In genomic region chr4:110516106-110516922, GRCh38 we compare ENCODE assay signal across 9 cellular contexts. TPM values are rescaled to one million over a fixed set of nuclear protein-coding genes. Genes with fewer than 3 reads are reported as not detected.
DNase-seq lines count a peak whose midpoint lies in the region; ATAC-seq, FAIRE-seq and TF ChIP-seq lines count a peak whose summit lies in the region.
"Had no signal": no experiment of that assay in that cellular context is flagged by ENCODE, and none has a peak within 500 bp of the region (broad histone marks: within the 10 kb centered on the region; RNA-seq: fewer than 3 reads in every experiment).

No MANE protein-coding gene starts in this region.

- no peaks in the 10 kb centered on the region for H3K9me3 ChIP-seq in BLaER1 treated with 17β-estradiol and CSF1 and Interleukin-3, amounts not matched to agents 10 nM and 100 nM (replicated peaks in 1 of 11)

- H4K20me1 ChIP-seq in BLaER1 treated with 17β-estradiol and CSF1 and Interleukin-3, amounts not matched to agents 10 nM and 100 nM, result no peaks in the 10 kb centered on the region

- peaks cover 5 to 17% (median 14%) of the 10 kb centered on the region in 4 donors for H3K4me1 Mint-ChIP-seq in naive thymus-derived CD8-positive, alpha-beta T cell
- H3K4me1 Mint-ChIP-seq in stimulated activated memory B cell treated with anti-CD40 and anti-IgM and Interleukin-4, amounts not matched to agents 10 μg/mL and 1 μg/mL and 100 μg/mL, for 72 hours, result peaks cover 12% of the 10 kb centered on the region

- H3K27me3 ChIP-seq in BLaER1 treated with 17β-estradiol and CSF1 and Interleukin-3, amounts not matched to agents 10 nM and 100 nM, result no peaks in the 10 kb centered on the region

- H3K27ac Mint-ChIP-seq in naive thymus-derived CD8-positive, alpha-beta T cell, result peak overlapping the region in 8 of 10 donors; percentile 4 to 88 (median 70)
- peak overlapping the region; percentile 34 for H3K27ac Mint-ChIP-seq in stimulated activated memory B cell treated with anti-CD40 and anti-IgM and Interleukin-4, amounts not matched to agents 10 μg/mL and 1 μg/mL and 100 μg/mL, for 72 hours

- POLR2A ChIA-PET in naive thymus-derived CD8-positive, alpha-beta T cell (lab: Charles Lee), result no interaction called here

- no peaks in the 10 kb centered on the region for H3K36me3 ChIP-seq in BLaER1 treated with 17β-estradiol and CSF1 and Interleukin-3, amounts not matched to agents 10 nM and 100 nM

- peak overlapping the region in 3 of 11 experiments; percentile 19 to 35 (median 24); a peak in 5 of 22 replicates for H3K27ac ChIP-seq in BLaER1 treated with 17β-estradiol and CSF1 and Interleukin-3, amounts not matched to agents 10 nM and 100 nM

- H3K9me3 Mint-ChIP-seq in naive thymus-derived CD8-positive, alpha-beta T cell, result no peaks in the 10 kb centered on the region
- H3K9me3 Mint-ChIP-seq in stimulated activated memory B cell treated with anti-CD40 and anti-IgM and Interleukin-4, amounts not matched to agents 10 μg/mL and 1 μg/mL and 100 μg/mL, for 72 hours, result no peaks in the 10 kb centered on the region

- H3K36me3 Mint-ChIP-seq in naive thymus-derived CD8-positive, alpha-beta T cell, result no peaks in the 10 kb centered on the region
- H3K36me3 Mint-ChIP-seq in stimulated activated memory B cell treated with anti-CD40 and anti-IgM and Interleukin-4, amounts not matched to agents 10 μg/mL and 1 μg/mL and 100 μg/mL, for 72 hours, result no peaks in the 10 kb centered on the region

- peak overlapping the region in 9 of 11 experiments; percentile 26 to 75 (median 58); a peak in 15 of 22 replicates for H3K9ac ChIP-seq in BLaER1 treated with 17β-estradiol and CSF1 and Interleukin-3, amounts not matched to agents 10 nM and 100 nM

- H3K4me2 ChIP-seq in BLaER1 treated with 17β-estradiol and CSF1 and Interleukin-3, amounts not matched to agents 10 nM and 100 nM, result peak overlapping the region; percentile 46 to 80 (median 71)

- peak; percentile 6 for DNase-seq in GM19239 (ENCODE audit: insufficient read length, low spot score)
- peak; percentile 48 for DNase-seq in NOMO-1 treated with dmso at 0.1 percent for 144 hours (lab: John Stamatoyannopoulos, UW; ENCODE audit: unreplicated experiment)
- DNase-seq in activated CD8-positive, alpha-beta memory T cell treated with anti-CD3 and anti-CD28 coated beads, Interleukin-2, amount 50 U/mL, for 48 hours, result peak; percentile 77
- DNase-seq in erythroblast (lab: John Stamatoyannopoulos, UW), result peak; percentile 74 to 84
- DNase-seq in naive thymus-derived CD8-positive, alpha-beta T cell, result peak; percentile 51 to 79 (median 66)

- peak overlapping the region; percentile 35 to 70 (median 64); a peak in 19 of 20 replicates for H3K4me3 ChIP-seq in BLaER1 treated with 17β-estradiol and CSF1 and Interleukin-3, amounts not matched to agents 10 nM and 100 nM

- TF ChIP-seq POLR2A in erythroblast (IDR thresholded peaks at IDR 0.05; ENCODE audit: low read length), result no peak

- peak; percentile 95 for FAIRE-seq in GM19239 (lab: Jason Lieb, UNC)
- FAIRE-seq: TTC549 had no signal

- H3K27me3 Mint-ChIP-seq in naive thymus-derived CD8-positive, alpha-beta T cell, result peaks cover 2 to 16% (median 7%) of the 10 kb centered on the region in 5 donors
- H3K27me3 Mint-ChIP-seq in stimulated activated memory B cell treated with anti-CD40 and anti-IgM and Interleukin-4, amounts not matched to agents 10 μg/mL and 1 μg/mL and 100 μg/mL, for 72 hours, result peaks cover 15% of the 10 kb centered on the region

- peaks cover 6 to 11% (median 9%) of the 10 kb centered on the region in 10 experiments; a peak in 17 of 20 replicates for H3K4me1 ChIP-seq in BLaER1 treated with 17β-estradiol and CSF1 and Interleukin-3, amounts not matched to agents 10 nM and 100 nM

- H3K4me3 Mint-ChIP-seq in naive thymus-derived CD8-positive, alpha-beta T cell, result peak overlapping the region; percentile 89 to 97 (median 94)
- peak overlapping the region; percentile 81 for H3K4me3 Mint-ChIP-seq in stimulated activated memory B cell treated with anti-CD40 and anti-IgM and Interleukin-4, amounts not matched to agents 10 μg/mL and 1 μg/mL and 100 μg/mL, for 72 hours

- peak; percentile 93 for ATAC-seq in HG03432 (IDR thresholded peaks at IDR 0.05; ENCODE audit: unreplicated experiment)
- peak; percentile 87 to 92 for ATAC-seq in naive thymus-derived CD8-positive, alpha-beta T cell
- peak; percentile 80 for ATAC-seq in stimulated activated memory B cell treated with anti-CD40 and anti-IgM and Interleukin-4, amounts not matched to agents 10 μg/mL and 1 μg/mL and 100 μg/mL, for 72 hours

RNA-seq across cellular contexts. Expression of gene ENPEP, which starts 40.4 kb away (rescaled TPM):
- not detected for total RNA-seq in naive thymus-derived CD8-positive, alpha-beta T cell
- polyA plus RNA-seq in naive thymus-derived CD8-positive, alpha-beta T cell, result not detected

Comparison
In these comparisons a context has a peak if more than half of its experiments do, and no peak if none do; other contexts are left out.
1. DNase-seq: peak in every context shown above with its lines; median percentile 79 in erythroblast; 77 in activated CD8-positive, alpha-beta memory T cell treated with anti-CD3 and anti-CD28 coated beads, Interleukin-2, amount 50 U/mL, for 48 hours; 66 in naive thymus-derived CD8-positive, alpha-beta T cell; 48 in NOMO-1 treated with dmso at 0.1 percent for 144 hours; 6 in GM19239.